ENCODE assay signal across 8 cellular contexts in genomic region chr11:66267379-66268209, GRCh38. TPM values are rescaled to one million over a fixed set of nuclear protein-coding genes. Genes with fewer than 3 reads are reported as not detected.
A peak's percentile ranks its signal among the peaks of the same experiment; 100 is the strongest.
DNase-seq lines count a peak whose midpoint lies in the region; ATAC-seq and TF ChIP-seq lines count a peak whose summit lies in the region.

No MANE protein-coding gene starts in this region.

- peak overlapping the region in 1 of 2 experiments; percentile 68 for H3K14ac ChIP-seq in mesenchymal stem cell (ENCODE audit: low read length in 2 of 2)

- peak overlapping the region; percentile 66 for H2BK120ac ChIP-seq in mesenchymal stem cell (ENCODE audit: low read depth, low read length)

- no peak for TF ChIP-seq CTCF in AG09309 (IDR thresholded peaks at IDR 0.05; ENCODE audit: control insufficient read depth, insufficient read depth, low read depth, low read length, missing control alignments)

- H3K9me3 ChIP-seq in effector memory CD4-positive, alpha-beta T cell (ENCODE audit: control insufficient read depth, low read length) = no peaks in the 10 kb centered on the region
- H3K9me3 ChIP-seq in mesenchymal stem cell (ENCODE audit: control insufficient read depth, low read length) = no peaks in the 10 kb centered on the region

- H3K4me3 ChIP-seq in AG09309 (ENCODE audit: control insufficient read depth, low read depth, low read length) = peak overlapping the region; percentile 67
- peak overlapping the region; percentile 75 for H3K4me3 ChIP-seq in effector memory CD4-positive, alpha-beta T cell (ENCODE audit: insufficient read depth, low read depth, low read length, poor library complexity, severe bottlenecking)
- peak overlapping the region; percentile 59 to 97 for H3K4me3 ChIP-seq in mesenchymal stem cell (ENCODE audit: insufficient read depth in 1 of 2, low read depth in 1 of 2, low read length in 2 of 2)

- H3K9ac ChIP-seq in mesenchymal stem cell (ENCODE audit: low read length) = peak overlapping the region; percentile 98

- H3K27me3 ChIP-seq in effector memory CD4-positive, alpha-beta T cell (replicated peaks; ENCODE audit: control insufficient read depth, insufficient read depth, low read length, poor library complexity, severe bottlenecking) = no peaks in the 10 kb centered on the region
- no peaks in the 10 kb centered on the region for H3K27me3 ChIP-seq in mesenchymal stem cell (ENCODE audit: control insufficient read depth in 1 of 2, insufficient read depth in 1 of 2, low read length in 2 of 2)

- peak overlapping the region; percentile 81 for H3K4me2 ChIP-seq in mesenchymal stem cell (ENCODE audit: low read length, poor library complexity, severe bottlenecking)

- peak overlapping the region; percentile 34 to 79 for H3K4ac ChIP-seq in mesenchymal stem cell (ENCODE audit: low read depth in 1 of 2, low read length in 2 of 2)

- peak overlapping the region; percentile 82 for H4K8ac ChIP-seq in mesenchymal stem cell (ENCODE audit: low read length)

- ATAC-seq in GM18870 (IDR thresholded peaks at IDR 0.05; ENCODE audit: unreplicated experiment) = peak; percentile 18
- ATAC-seq in HG03108 (IDR thresholded peaks at IDR 0.05; ENCODE audit: unreplicated experiment) = peak; percentile 51

- WGBS in mesenchymal stem cell = 1% methylated on average over 56 of the region's 61 CpGs

- peaks cover 28% of the 10 kb centered on the region for H3K36me3 ChIP-seq in effector memory CD4-positive, alpha-beta T cell (ENCODE audit: control insufficient read depth, insufficient read depth, low read length)
- H3K36me3 ChIP-seq in mesenchymal stem cell (ENCODE audit: control insufficient read depth in 1 of 2, insufficient read depth in 2 of 2, low read depth in 1 of 2, low read length in 2 of 2) = peaks cover 55 to 64% of the 10 kb centered on the region in 2 experiments

- no peak overlapping the region for H3K23ac ChIP-seq in mesenchymal stem cell (ENCODE audit: low read length in 2 of 2)

- H2BK5ac ChIP-seq in mesenchymal stem cell (ENCODE audit: low read depth, low read length, poor library complexity, severe bottlenecking) = no peak overlapping the region

- peak overlapping the region; percentile 37 for H4K91ac ChIP-seq in mesenchymal stem cell (ENCODE audit: low read length)

- peaks cover 20% of the 10 kb centered on the region for H3K4me1 ChIP-seq in effector memory CD4-positive, alpha-beta T cell (ENCODE audit: control insufficient read depth, insufficient read depth, low read length, poor library complexity, severe bottlenecking)
- peaks cover 11% of the 10 kb centered on the region for H3K4me1 ChIP-seq in mesenchymal stem cell (ENCODE audit: control insufficient read depth, insufficient read depth, low read depth, low read length)

- no peak overlapping the region for H2BK12ac ChIP-seq in mesenchymal stem cell (ENCODE audit: low read length in 2 of 2)

- DNase-seq in AG09309 (ENCODE audit: low read depth) (no peak), NCI-H82 (lab: John Stamatoyannopoulos, UW) (peak; percentile 85), mesenchymal stem cell (peak; percentile 89)
- DNase-seq in activated CD8-positive, alpha-beta memory T cell treated with anti-CD3 and anti-CD28 coated beads for 4 hours (ENCODE audit: low read depth in 2 of 2) = peak; percentile 70 to 73
- DNase-seq in effector memory CD4-positive, alpha-beta T cell = peak; percentile 78 to 79 (median 78)
- DNase-seq in stimulated activated CD8-positive, alpha-beta memory T cell treated with anti-CD3 and anti-CD28 coated beads, Interleukin-12 subunit alpha, Interleukin-12 subunit beta, amount 100 ng/mL, for 1 hour (ENCODE audit: low read depth) = peak; percentile 75

- peak overlapping the region; percentile 92 for H3K27ac ChIP-seq in effector memory CD4-positive, alpha-beta T cell (ENCODE audit: insufficient read depth, low read length, poor library complexity, severe bottlenecking)
- H3K27ac ChIP-seq in mesenchymal stem cell (ENCODE audit: low read length, poor library complexity, severe bottlenecking) = peak overlapping the region; percentile 83

- H3K79me1 ChIP-seq in mesenchymal stem cell (replicated peaks; ENCODE audit: low read length, poor library complexity, severe bottlenecking) = peaks cover 25% of the 10 kb centered on the region

- H2AK5ac ChIP-seq in mesenchymal stem cell (ENCODE audit: low read length, severe bottlenecking) = peak overlapping the region; percentile 53

- peak overlapping the region; percentile 92 for H2BK15ac ChIP-seq in mesenchymal stem cell (ENCODE audit: low read depth, poor library complexity, severe bottlenecking)

- H3K18ac ChIP-seq in mesenchymal stem cell (ENCODE audit: low read depth in 1 of 2, low read length in 2 of 2) = peak overlapping the region; percentile 61 to 85

- no peak overlapping the region for H2AFZ ChIP-seq in mesenchymal stem cell (ENCODE audit: low read depth, low read length)

RNA-seq across cellular contexts. Expression of gene RAB1B, which starts 0.8 kb away (rescaled TPM):
- 157 TPM for polyA plus RNA-seq in mesenchymal stem cell (2013, experiment 1 of 2)
- 154 TPM for polyA plus RNA-seq in mesenchymal stem cell (2013, experiment 2 of 2)

RNA-seq across cellular contexts. Expression of gene KLC2, which starts 10.1 kb away (rescaled TPM):
- 22.6 TPM for polyA plus RNA-seq in mesenchymal stem cell (2013, experiment 1 of 2)
- polyA plus RNA-seq in mesenchymal stem cell (2013, experiment 2 of 2) = 23.2 TPM

RNA-seq across cellular contexts. Expression of gene CNIH2, which starts 10.4 kb away (rescaled TPM):
- 0.77 TPM for polyA plus RNA-seq in mesenchymal stem cell (2013, experiment 1 of 2)
- 0.84 TPM for polyA plus RNA-seq in mesenchymal stem cell (2013, experiment 2 of 2)

RNA-seq across cellular contexts. Expression of gene YIF1A, which starts 21.3 kb away (rescaled TPM):
- polyA plus RNA-seq in mesenchymal stem cell (2013, experiment 1 of 2) = 314 TPM
- polyA plus RNA-seq in mesenchymal stem cell (2013, experiment 2 of 2) = 328 TPM

RNA-seq across cellular contexts. Expression of gene TMEM151A, which starts 24.1 kb away (rescaled TPM):
- 0.44 TPM for polyA plus RNA-seq in mesenchymal stem cell (2013, experiment 1 of 2)
- 0.38 TPM for polyA plus RNA-seq in mesenchymal stem cell (2013, experiment 2 of 2)
